In genomic region chr2:148874868-148875341, GRCh38 we compare ENCODE assay signal across 8 cellular contexts. TPM values are rescaled to one million over a fixed set of nuclear protein-coding genes. Genes with fewer than 3 reads are reported as not detected.
DNase-seq lines count a peak whose midpoint lies in the region; ATAC-seq and TF ChIP-seq lines count a peak whose summit lies in the region.

Gene KIF5C (plus strand): TSS chr2:148875227. CDS start chr2:148875618, 391 bp downstream.

- H3K79me2 ChIP-seq in HCT116 (ENCODE audit: insufficient read depth, low read length) = no peaks in the 10 kb centered on the region

- H3K27ac ChIP-seq in HCT116 (ENCODE audit: low read depth, low read length) (no peak within 1 kb of the TSS), right atrium auricular region (no peak within 1 kb of the TSS), rectal smooth muscle tissue (ENCODE audit: low read depth, low read length) (no peak within 1 kb of the TSS), uterus (no peak within 1 kb of the TSS)

- RAD21 ChIA-PET in HCT116 (lab: Charles Lee; ENCODE audit: low non-redundant PET in 1 of 2, low total read pairs in 2 of 2, uncharacterized antibody in 2 of 2, unreplicated experiment in 2 of 2) = no interaction called here

- peak; percentile 84 for DNase-seq in HCT116 (ENCODE audit: low read depth, low spot score)
- DNase-seq in MV-4-11 (lab: John Stamatoyannopoulos, UW) = peak; percentile 22
- DNase-seq in amygdala (lab: John Stamatoyannopoulos, UW) = peak; percentile 17 to 93 (median 82)
- peak; percentile 71 for DNase-seq in right atrium auricular region (ENCODE audit: low spot score)
- peak; percentile 74 to 76 for DNase-seq in uterus

- H3K9me3 ChIP-seq in ES-I3 (ENCODE audit: control insufficient read depth, insufficient read depth, low read length) (peaks cover 3% of the 10 kb centered on the region; the same call in 1 of the 2 replicates), HCT116 (ENCODE audit: control insufficient read depth in 1 of 2, insufficient read depth in 1 of 2, low read depth in 1 of 2, low read length in 2 of 2) (no peaks in the 10 kb centered on the region), right atrium auricular region (no peaks in the 10 kb centered on the region), uterus (no peaks in the 10 kb centered on the region)

- peak within 1 kb of the TSS; percentile 88 for H2AFZ ChIP-seq in HCT116 (ENCODE audit: low read depth, low read length, poor library complexity, severe bottlenecking)

- H3K4me3 ChIP-seq in HCT116 (replicated peaks in 1 of 2; ENCODE audit: low read depth in 1 of 2, low read length in 2 of 2) (peak within 1 kb of the TSS; percentile 28 to 36), right atrium auricular region (peak within 1 kb of the TSS; percentile 28 to 62), rectal smooth muscle tissue (ENCODE audit: low read length) (peak within 1 kb of the TSS; percentile 52), uterus (peak within 1 kb of the TSS; percentile 15 to 44)

- H3K27me3 ChIP-seq in HCT116 (ENCODE audit: insufficient read depth, low read length) (no peaks in the 10 kb centered on the region), right atrium auricular region (peaks cover 12 to 15% of the 10 kb centered on the region in 2 donors), rectal smooth muscle tissue (ENCODE audit: control insufficient read depth, insufficient read depth, low read length) (peaks cover 14% of the 10 kb centered on the region), uterus (peaks cover 0 to 16% of the 10 kb centered on the region in 2 donors)

- CTCF ChIA-PET in HCT116 (lab: Charles Lee) = no interaction called here

- TF ChIP-seq CTCF in HCT116 (IDR thresholded peaks at IDR 0.05 in 2 of 3, conservative IDR thresholded peaks at IDR 0.05 in 1 of 3; ENCODE audit: borderline replicate concordance in 1 of 3, insufficient read depth in 1 of 3, low read depth in 2 of 3, low read length in 2 of 3) (no peak), right atrium auricular region (IDR thresholded peaks at IDR 0.05) (no peak), uterus (IDR thresholded peaks at IDR 0.05) (no peak)

- peak within 1 kb of the TSS; percentile 55 for H3K9ac ChIP-seq in ES-I3 (ENCODE audit: low read depth, low read length)
- no peak within 1 kb of the TSS for H3K9ac ChIP-seq in HCT116 (ENCODE audit: low read length)
- H3K9ac ChIP-seq in rectal smooth muscle tissue (ENCODE audit: low read length) = no peak within 1 kb of the TSS

- intact Hi-C loops in HCT116 (cut with micrococcal nuclease) = no loop called here
- intact Hi-C loops in T-helper 1 cell treated with Interleukin-12 subunit alpha and Interleukin-12 subunit beta and Interleukin-4 antibody, amounts not matched to agents 30 ng/mL and 1 ng/mL, for 36 hours (cut with micrococcal nuclease) = loop anchor here (1.0 to 5.0 kb wide), 13 partner anchors 52 to 1793 kb away; partner anchors contain the start of genes ACVR2A, MMADHC and ORC4
- intact Hi-C loops in uterus (cut with DNase I; ENCODE audit: low total_unique reads) = no loop called here

- peak; percentile 31 for TF ChIP-seq POLR2A in HCT116 (IDR thresholded peaks at IDR 0.05; ENCODE audit: borderline replicate concordance, extremely low read depth, insufficient read depth, insufficient read length)
- TF ChIP-seq POLR2A in uterus (IDR thresholded peaks at IDR 0.05) = no peak

- H3K4me2 ChIP-seq in HCT116 (ENCODE audit: low read length) = peak within 1 kb of the TSS; percentile 72

- no peaks in the 10 kb centered on the region; the same call in 1 of the 2 replicates for H3K9me2 ChIP-seq in HCT116 (ENCODE audit: insufficient read depth)

- TF ChIP-seq RAD21 in HCT116 (IDR thresholded peaks at IDR 0.05; ENCODE audit: low read depth) = no peak

- POLR2A ChIA-PET in HCT116 (lab: Charles Lee) = no interaction called here

- H3K36me3 ChIP-seq in ES-I3 (ENCODE audit: insufficient read depth, low read length) (0 out of 2 replicates have a peak, but pooled peaks cover 2% of the 10 kb centered on the region), HCT116 (ENCODE audit: control insufficient read depth in 1 of 2, insufficient read depth in 2 of 2, low read length in 2 of 2) (no peaks in the 10 kb centered on the region), right atrium auricular region (no peaks in the 10 kb centered on the region), rectal smooth muscle tissue (ENCODE audit: control insufficient read depth, insufficient read depth, low read length) (no peaks in the 10 kb centered on the region), uterus (no peaks in the 10 kb centered on the region)

- H4K20me1 ChIP-seq in HCT116 (ENCODE audit: insufficient read depth) = no peaks in the 10 kb centered on the region

- peaks cover 4% of the 10 kb centered on the region; the same call in 1 of the 2 replicates for H3K4me1 ChIP-seq in ES-I3 (ENCODE audit: insufficient read depth, low read length)
- H3K4me1 ChIP-seq in HCT116 (ENCODE audit: control insufficient read depth in 1 of 2, insufficient read depth in 2 of 2, low read length in 2 of 2) = peaks cover 0 to 5% of the 10 kb centered on the region in 2 experiments; a peak in 3 of 4 replicates
- H3K4me1 ChIP-seq in right atrium auricular region = peaks cover 0 to 29% of the 10 kb centered on the region in 2 donors
- H3K4me1 ChIP-seq in rectal smooth muscle tissue (ENCODE audit: control insufficient read depth, insufficient read depth, low read length) = peaks cover 3% of the 10 kb centered on the region
- H3K4me1 ChIP-seq in uterus = peaks cover 0 to 9% of the 10 kb centered on the region in 2 donors

- ATAC-seq in HCT116 = peak; percentile 99

- BruUV-seq in HCT116 (replicated peaks; lab: Mats Ljungman, UMichigan) = no TSS peak

TF ChIP-seq in HCT116, 20 proteins besides CTCF, POLR2A, EP300 and RAD21 (continues in another document):
- TF ChIP-seq EGR1 (IDR thresholded peaks at IDR 0.05; ENCODE audit: low read depth) (no peak), JUND (IDR thresholded peaks at IDR 0.05) (no peak), ZBTB33 (IDR thresholded peaks at IDR 0.05; ENCODE audit: extremely low read depth, insufficient replicate concordance, low read length) (no peak), REST (IDR thresholded peaks at IDR 0.05; ENCODE audit: low read depth) (no peak), CBX3 (IDR thresholded peaks at IDR 0.05; ENCODE audit: low read depth) (no peak), CEBPB (IDR thresholded peaks at IDR 0.05; ENCODE audit: low read depth) (no peak), ZNF274 (IDR thresholded peaks at IDR 0.05; ENCODE audit: low read depth, low read length) (no peak), YY1 (IDR thresholded peaks at IDR 0.05; ENCODE audit: extremely low read depth, insufficient replicate concordance, low read depth, low read length) (no peak), ZFX (IDR thresholded peaks at IDR 0.05) (no peak), SIN3A (IDR thresholded peaks at IDR 0.05; ENCODE audit: low read depth) (no peak), SP1 (IDR thresholded peaks at IDR 0.05; ENCODE audit: low read depth) (peak; percentile 54), ATF3 (IDR thresholded peaks at IDR 0.05) (no peak)

RNA-seq across cellular contexts. Expression of gene KIF5C, which starts in this region (rescaled TPM):
- 6.5 TPM for total RNA-seq in HCT116 (2021; ENCODE audit: unreplicated experiment)
- 1.7 and 1.9 TPM in 2 replicates for polyA plus RNA-seq in HCT116 (2012)
- total RNA-seq in T-helper 1 cell treated with Interleukin-12 subunit alpha and Interleukin-12 subunit beta and Interleukin-4 antibody, amounts not matched to agents 30 ng/mL and 1 ng/mL, for 36 hours = 18.3 and 20.5 TPM in 2 replicates
- total RNA-seq in right atrium auricular region = 1 to 10 TPM; 1.6 to 2.2 TPM
- total RNA-seq in uterus = 10 to 100 TPM in 1 of 4 donors, 1 to 10 TPM in 2, under 1 TPM in 1; 0.77 to 11.0 (median 1.9) TPM

Comparison
In these comparisons a context has a peak if more than half of its experiments do, and no peak if none do; other contexts are left out.
1. DNase-seq: peak in every context shown above with its lines; median percentile 84 in HCT116; 82 in amygdala; 75 in uterus; 71 in right atrium auricular region; 22 in MV-4-11.